In the genomic region with DNA sequence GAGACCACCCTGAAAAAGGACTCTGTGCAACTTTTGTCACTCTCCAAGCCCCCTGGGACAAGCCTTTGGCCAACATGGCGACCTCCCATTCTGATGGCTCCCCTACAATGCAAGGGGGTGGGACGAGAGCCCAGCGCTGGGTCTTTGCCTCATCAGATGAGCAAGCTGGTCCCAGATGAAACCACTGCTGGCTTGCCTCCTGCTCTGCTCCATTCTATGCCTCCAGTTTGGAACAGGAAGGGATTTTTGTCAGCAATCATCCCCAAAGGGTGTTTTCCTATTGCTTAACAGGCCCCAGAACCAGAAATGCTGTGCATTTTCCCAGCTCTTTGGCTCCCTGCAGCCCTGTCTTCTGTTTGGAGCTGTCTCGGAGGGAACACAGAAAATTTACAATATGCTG, we compare ENCODE assay signal across 20 cellular contexts.
DNase-seq lines count a peak whose midpoint lies in the region; ATAC-seq, FAIRE-seq and TF ChIP-seq lines count a peak whose summit lies in the region.
"Had no signal": no experiment of that assay in that cellular context is flagged by ENCODE, and none has a peak within 500 bp of the region (broad histone marks: within the 10 kb centered on the region; RNA-seq: fewer than 3 reads in every experiment).

No MANE protein-coding gene starts in this region.

- no peaks in the 10 kb centered on the region for H4K20me1 ChIP-seq in GM23338 (replicated peaks; ENCODE audit: insufficient read depth)

- H3K4me1 Mint-ChIP-seq in GM23338: peaks cover 80% of the 10 kb centered on the region
- H3K4me1 Mint-ChIP-seq in endodermal cell: peaks cover 85% of the 10 kb centered on the region
- H3K4me1 Mint-ChIP-seq: activated naive CD4-positive, alpha-beta T cell treated with anti-CD3 and anti-CD28 coated beads, Interleukin-2, amount 10 ng/mL, durations not matched to agents 7 days and 5 days had no signal

- H3K4me3 ChIP-seq in GM23338 (peak overlapping the region; percentile 87; the same call in 1 of the 2 replicates), endodermal cell (ENCODE audit: low read length) (no peak overlapping the region), iPS DF 6.9 (ENCODE audit: low read length) (no peak overlapping the region), kidney (ENCODE audit: low read length in 2 of 2) (no peak overlapping the region)
- H3K4me3 ChIP-seq: colonic mucosa had no signal

- peaks cover 31% of the 10 kb centered on the region for H3K79me2 ChIP-seq in GM23338 (replicated peaks; ENCODE audit: insufficient read depth)

- H3K36me3 ChIP-seq in GM23338 (ENCODE audit: insufficient read depth) (peaks cover 22% of the 10 kb centered on the region), endodermal cell (ENCODE audit: control insufficient read depth, insufficient read depth, low read length) (no peaks in the 10 kb centered on the region), iPS DF 6.9 (ENCODE audit: control insufficient read depth, insufficient read depth, low read length) (peaks cover 3% of the 10 kb centered on the region; the same call in 1 of the 2 replicates), kidney (ENCODE audit: control insufficient read depth in 1 of 2, insufficient read depth in 2 of 2, low read length in 2 of 2) (no peaks in the 10 kb centered on the region)
- H3K36me3 ChIP-seq: colonic mucosa had no signal

- peak overlapping the region; percentile 27; the same call in 1 of the 3 replicates for H3K4me3 Mint-ChIP-seq in GM23338
- no peak overlapping the region for H3K4me3 Mint-ChIP-seq in endodermal cell
- H3K4me3 Mint-ChIP-seq: activated naive CD4-positive, alpha-beta T cell treated with anti-CD3 and anti-CD28 coated beads, Interleukin-2, amount 10 ng/mL, durations not matched to agents 7 days and 5 days had no signal

- intact Hi-C loops in kidney (cut with DNase I): no loop called here

- H3K27me3 ChIP-seq in GM23338 (ENCODE audit: insufficient read depth): no peaks in the 10 kb centered on the region
- H3K27me3 ChIP-seq in endodermal cell (ENCODE audit: control insufficient read depth, insufficient read depth, low read length, poor library complexity, severe bottlenecking): no peaks in the 10 kb centered on the region
- H3K27me3 ChIP-seq in iPS DF 6.9 (ENCODE audit: control insufficient read depth, insufficient read depth, low read length): no peaks in the 10 kb centered on the region
- H3K27me3 ChIP-seq: colonic mucosa had no signal

- H3K9me3 ChIP-seq in endodermal cell (ENCODE audit: control insufficient read depth, low read length) (no peaks in the 10 kb centered on the region), iPS DF 6.9 (ENCODE audit: control insufficient read depth, insufficient read depth, low read length) (no peaks in the 10 kb centered on the region), kidney (ENCODE audit: control insufficient read depth in 1 of 2, low read length in 2 of 2) (no peaks in the 10 kb centered on the region)
- H3K9me3 ChIP-seq: colonic mucosa had no signal

- H3K9me3 Mint-ChIP-seq in GM23338: peaks cover 6% of the 10 kb centered on the region; the same call in 1 of the 3 replicates
- no peaks in the 10 kb centered on the region for H3K9me3 Mint-ChIP-seq in endodermal cell
- H3K9me3 Mint-ChIP-seq: activated naive CD4-positive, alpha-beta T cell treated with anti-CD3 and anti-CD28 coated beads, Interleukin-2, amount 10 ng/mL, durations not matched to agents 7 days and 5 days had no signal

- no peak overlapping the region for H2AFZ ChIP-seq in GM23338

- H3K27ac Mint-ChIP-seq in GM23338: peak overlapping the region; percentile 76; the same call in 1 of the 2 replicates
- H3K27ac Mint-ChIP-seq in endodermal cell: peak overlapping the region; percentile 57
- H3K27ac Mint-ChIP-seq: activated naive CD4-positive, alpha-beta T cell treated with anti-CD3 and anti-CD28 coated beads, Interleukin-2, amount 10 ng/mL, durations not matched to agents 7 days and 5 days had no signal

- peaks cover 87% of the 10 kb centered on the region for H3K36me3 Mint-ChIP-seq in GM23338 (ENCODE audit: low read depth)
- H3K36me3 Mint-ChIP-seq in endodermal cell (ENCODE audit: low read depth): peaks cover 6% of the 10 kb centered on the region
- H3K36me3 Mint-ChIP-seq: activated naive CD4-positive, alpha-beta T cell treated with anti-CD3 and anti-CD28 coated beads, Interleukin-2, amount 10 ng/mL, durations not matched to agents 7 days and 5 days had no signal

- peaks cover 32% of the 10 kb centered on the region for H3F3A ChIP-seq in GM23338 (replicated peaks; ENCODE audit: low read depth)

- H3K4me1 ChIP-seq in GM23338 (ENCODE audit: insufficient read depth) (peaks cover 64% of the 10 kb centered on the region), endodermal cell (ENCODE audit: control insufficient read depth, insufficient read depth, low read length) (peaks cover 31% of the 10 kb centered on the region), iPS DF 6.9 (ENCODE audit: control insufficient read depth, insufficient read depth, low read length) (peaks cover 5% of the 10 kb centered on the region), kidney (ENCODE audit: control insufficient read depth in 1 of 2, insufficient read depth in 1 of 2, low read depth in 1 of 2, low read length in 2 of 2) (no peaks in the 10 kb centered on the region)
- H3K4me1 ChIP-seq: colonic mucosa had no signal

- no peak; the same call in 1 of the 3 replicates for ATAC-seq in GM23338
- ATAC-seq: HCT116, SK-N-SH treated with all-trans-retinoic acid at 6 μM for 48 hours had no signal

- WGBS in endodermal cell (ENCODE audit: insufficient coverage in 1 of 2, insufficient read length in 1 of 2), 2 experiments: 80 to 89% methylated on average over 3 to 4 of the region's 4 CpGs
- WGBS in iPS DF 6.9 (ENCODE audit: insufficient coverage, insufficient read length): no CpG with 5 or more reads among the region's 4 CpGs

- H3K9ac ChIP-seq in endodermal cell (ENCODE audit: extremely low read depth, low read length, poor library complexity, severe bottlenecking) (no peak overlapping the region), kidney (ENCODE audit: low read length in 2 of 2) (no peak overlapping the region)

- peak overlapping the region; percentile 96 for H3K27ac ChIP-seq in GM23338 (ENCODE audit: low read depth)
- H3K27ac ChIP-seq in endodermal cell (ENCODE audit: low read depth, low read length): no peak overlapping the region
- H3K27ac ChIP-seq in iPS DF 6.9 (ENCODE audit: low read length): peak overlapping the region; percentile 53
- no peak overlapping the region for H3K27ac ChIP-seq in kidney (ENCODE audit: low read depth in 2 of 2, low read length in 2 of 2)
- H3K27ac ChIP-seq: C4-2B, colonic mucosa, HL-60 had no signal

- no peak for DNase-seq in GM23338 (ENCODE audit: low spot score)
- peak; percentile 70 for DNase-seq in endodermal cell
- no peak for DNase-seq in iPS DF 6.9 (ENCODE audit: low read depth, low spot score)
- peak; percentile 48 for DNase-seq in stromal cell of bone marrow (ENCODE audit: low read depth)
- DNase-seq in T1000 (lab: John Stamatoyannopoulos, UW): no peak
- DNase-seq in kidney: no peak
- DNase-seq in SKM-1 (lab: John Stamatoyannopoulos, UW; ENCODE audit: unreplicated experiment): no peak
- DNase-seq: activated CD4-positive, alpha-beta T cell treated with anti-CD3 and anti-CD28 coated beads for 48 hours; activated naive CD4-positive, alpha-beta T cell treated with anti-CD3 and anti-CD28 coated beads, Interleukin-2, amount 10 ng/mL, durations not matched to agents 7 days and 5 days; amygdala; colonic mucosa; NCI-H1694; NCI-H524 treated with DMSO at 0.1 percent for 48 hours; small intestine; stimulated activated CD4-positive, alpha-beta T cell treated with anti-CD3 and anti-CD28 coated beads, Interleukin-1b, Interleukin-23, amount 100 ng/mL, for 48 hours had no signal

- H3K4me2 ChIP-seq in GM23338: peak overlapping the region; percentile 87; the same call in 1 of the 2 replicates

- peaks cover 24% of the 10 kb centered on the region for H3K27me3 Mint-ChIP-seq in GM23338 (ENCODE audit: insufficient read depth, low read depth, poor library complexity)
- H3K27me3 Mint-ChIP-seq in endodermal cell (ENCODE audit: insufficient read depth): no peaks in the 10 kb centered on the region
- H3K27me3 Mint-ChIP-seq: activated naive CD4-positive, alpha-beta T cell treated with anti-CD3 and anti-CD28 coated beads, Interleukin-2, amount 10 ng/mL, durations not matched to agents 7 days and 5 days had no signal

- TF ChIP-seq CTCF in GM23338 (conservative IDR thresholded peaks at IDR 0.05; ENCODE audit: low read depth in 2 of 2) (no peak), endodermal cell (conservative IDR thresholded peaks at IDR 0.05) (no peak), kidney (IDR thresholded peaks at IDR 0.05; ENCODE audit: borderline replicate concordance, extremely low read depth, insufficient read depth) (no peak)

- H3K9me2 ChIP-seq in GM23338 (ENCODE audit: insufficient read depth): no peaks in the 10 kb centered on the region

- FAIRE-seq in kidney (lab: Jason Lieb, UNC): no peak
- FAIRE-seq: bronchial epithelial cell, small intestine had no signal

TF ChIP-seq in GM23338, 12 proteins besides CTCF, POLR2A, EP300 and RAD21:
- TF ChIP-seq POLR2AphosphoS5 (IDR thresholded peaks at IDR 0.05; ENCODE audit: low read depth) (peak; percentile 46), EZH2 (IDR thresholded peaks at IDR 0.05; ENCODE audit: low read depth, unreplicated experiment) (no peak)

Comparison
In these comparisons a context has a peak if more than half of its experiments do, and no peak if none do; other contexts are left out.
1. DNase-seq: peak in endodermal cell (single experiment) and stromal cell of bone marrow (single experiment); none in GM23338 (single experiment), iPS DF 6.9 (single experiment), T1000 (single experiment), kidney (single experiment) and SKM-1 (single experiment).
2. H3K27ac ChIP-seq: peak in GM23338 (single experiment) and iPS DF 6.9 (single experiment); none in endodermal cell (single experiment) and kidney (0 of 2).